ENCODE assay signal across 1 cellular context in the genomic region with DNA sequence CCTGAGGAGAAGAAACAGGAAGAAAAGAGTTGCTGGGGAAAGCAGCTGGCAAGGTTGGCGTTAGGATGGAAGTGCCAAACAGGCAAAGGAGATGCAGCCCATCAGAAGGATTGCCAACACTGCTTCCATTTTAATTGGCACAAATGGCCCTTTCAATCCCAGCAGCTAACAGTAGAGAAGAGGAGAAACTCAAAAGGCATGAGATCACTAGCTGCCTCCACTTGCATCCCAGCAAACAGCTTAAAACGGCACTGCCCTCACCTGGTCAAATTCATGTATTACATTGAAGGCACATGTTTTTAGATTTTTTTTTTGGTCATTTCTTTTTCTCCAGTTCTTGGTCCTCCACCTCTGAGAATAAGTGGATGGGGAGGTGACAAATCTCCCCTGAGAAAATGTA.
TF ChIP-seq lines count a peak whose summit lies in the region.

No MANE protein-coding gene starts in this region.

TF ChIP-seq in H1, 55 proteins besides CTCF, POLR2A, EP300 and RAD21 (continued from another document):
- TF ChIP-seq HDAC2 (IDR thresholded peaks at IDR 0.05; ENCODE audit: borderline replicate concordance in 1 of 2, low read depth in 2 of 2, low read length in 2 of 2): no peak
